ENCODE assay signal across 23 cellular contexts in the genomic region with DNA sequence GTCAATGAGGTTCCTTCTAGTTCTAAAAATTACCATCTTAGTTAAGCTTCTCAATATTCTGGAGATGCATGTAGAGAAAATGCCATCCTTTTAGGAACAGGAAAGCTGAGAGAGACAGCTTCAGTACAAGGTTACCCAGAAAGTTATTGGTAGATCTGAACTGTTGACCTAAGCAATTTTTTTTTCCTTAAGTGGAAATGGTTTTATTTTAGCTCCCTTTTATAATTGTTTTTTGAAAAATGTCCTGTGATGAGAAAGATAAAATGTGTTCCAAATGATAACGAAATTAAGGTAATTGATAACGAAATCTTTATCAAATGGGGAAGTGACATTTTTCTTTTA. TPM values are rescaled to one million over a fixed set of nuclear protein-coding genes. Genes with fewer than 3 reads are reported as not detected.
A peak's percentile ranks its signal among the peaks of the same experiment; 100 is the strongest.
DNase-seq lines count a peak whose midpoint lies in the region; ATAC-seq, FAIRE-seq and TF ChIP-seq lines count a peak whose summit lies in the region.
"Had no signal": no experiment of that assay in that cellular context is flagged by ENCODE, and none has a peak within 500 bp of the region (broad histone marks: within the 10 kb centered on the region; RNA-seq: fewer than 3 reads in every experiment).

No MANE protein-coding gene starts in this region.

- H3K79me2 ChIP-seq in HepG2 (ENCODE audit: insufficient read depth, low read length) (peaks cover 2% of the 10 kb centered on the region), neural cell (replicated peaks; ENCODE audit: insufficient read depth, low read length) (peaks cover 2% of the 10 kb centered on the region)

- no peaks in the 10 kb centered on the region for H3K9me3 Mint-ChIP-seq in activated CD4-positive, alpha-beta T cell treated with anti-CD3 and anti-CD28 coated beads, Interleukin-2, amount 10 ng/mL, durations not matched to agents 7 days and 5 days
- H3K9me3 Mint-ChIP-seq: CD14-positive monocyte; CD8-positive, alpha-beta memory T cell had no signal

- H3K9me3 ChIP-seq in HepG2 (ENCODE audit: low read length) (no peaks in the 10 kb centered on the region), right lobe of liver (no peaks in the 10 kb centered on the region), Panc1 (ENCODE audit: control insufficient read depth, insufficient read depth, low read depth, low read length) (no peaks in the 10 kb centered on the region), neural cell (ENCODE audit: low read length) (no peaks in the 10 kb centered on the region)
- H3K9me3 ChIP-seq: HAP-1 had no signal

- H3K4me1 ChIP-seq in HepG2 (ENCODE audit: insufficient read depth, low read length) = peaks cover 26% of the 10 kb centered on the region
- H3K4me1 ChIP-seq in right lobe of liver = no peaks in the 10 kb centered on the region
- no peaks in the 10 kb centered on the region for H3K4me1 ChIP-seq in Panc1 (ENCODE audit: control insufficient read depth, insufficient read depth, low read length)
- H3K4me1 ChIP-seq: HAP-1 had no signal

- ATAC-seq in HepG2 = no peak
- no peak for ATAC-seq in right lobe of liver
- ATAC-seq in Panc1 = no peak

- H3K27me3 ChIP-seq in HepG2 (ENCODE audit: control insufficient read depth in 1 of 2, insufficient read depth in 2 of 2, low read length in 2 of 2) (no peaks in the 10 kb centered on the region), right lobe of liver (no peaks in the 10 kb centered on the region), Panc1 (ENCODE audit: control insufficient read depth, insufficient read depth, low read length) (no peaks in the 10 kb centered on the region), neural cell (ENCODE audit: insufficient read depth, low read depth, low read length) (no peaks in the 10 kb centered on the region)

- H3K27ac Mint-ChIP-seq in activated CD4-positive, alpha-beta T cell treated with anti-CD3 and anti-CD28 coated beads, Interleukin-2, amount 10 ng/mL, durations not matched to agents 7 days and 5 days = no peak overlapping the region
- H3K27ac Mint-ChIP-seq: B cell had no signal

- H4K20me1 ChIP-seq in HepG2 (ENCODE audit: insufficient read depth, low read length) (no peaks in the 10 kb centered on the region), neural cell (ENCODE audit: insufficient read depth) (no peaks in the 10 kb centered on the region)

- POLR2A ChIA-PET in HepG2 (lab: Yijun Ruan, JAX) = interaction anchor here (2.3 kb wide), 1 partner anchor 8 kb away, joined by 11 read pairs; a partner anchor contains a TSS
- POLR2A ChIA-PET in Panc1 (lab: Charles Lee) = interaction anchor here (0.7 kb wide), 1 partner anchor 1235 kb away, joined by 3 read pairs; no protein-coding TSS in a partner anchor
- POLR2A ChIA-PET in activated CD4-positive, alpha-beta T cell treated with anti-CD3 and anti-CD28 coated beads, Interleukin-2, amount 10 ng/mL, durations not matched to agents 7 days and 5 days (lab: Charles Lee) = no interaction called here

- intact Hi-C loops in HepG2 (cut with micrococcal nuclease; ENCODE audit: unreplicated experiment) = no loop called here
- intact Hi-C loops in right lobe of liver (cut with DNase I) = loop anchor here in 1 of 2 donors (10.0 kb wide), 1 partner anchor 130 kb away; no protein-coding TSS in a partner anchor
- intact Hi-C loops in Panc1 (cut with micrococcal nuclease; ENCODE audit: unreplicated experiment) = no loop called here

- peaks cover 4% of the 10 kb centered on the region for H3K4me1 Mint-ChIP-seq in activated CD4-positive, alpha-beta T cell treated with anti-CD3 and anti-CD28 coated beads, Interleukin-2, amount 10 ng/mL, durations not matched to agents 7 days and 5 days
- H3K4me1 Mint-ChIP-seq: CD14-positive monocyte had no signal

- H3K4me3 Mint-ChIP-seq in activated CD4-positive, alpha-beta T cell treated with anti-CD3 and anti-CD28 coated beads, Interleukin-2, amount 10 ng/mL, durations not matched to agents 7 days and 5 days = no peak overlapping the region
- H3K4me3 Mint-ChIP-seq: B cell; CD14-positive monocyte; CD8-positive, alpha-beta memory T cell had no signal

- WGBS in HepG2 (ENCODE audit: low lambda C conversion rate) = 94% methylated on average over 2 of the region's 2 CpGs
- 74% methylated on average over 2 of the region's 2 CpGs for WGBS in right lobe of liver (ENCODE audit: insufficient coverage, low coverage, low lambda C conversion rate, missing lambda C conversion rate)

- no peak overlapping the region for H2AFZ ChIP-seq in HepG2 (ENCODE audit: low read length)
- no peak overlapping the region for H2AFZ ChIP-seq in neural cell (ENCODE audit: low read depth, low read length)

- no peak overlapping the region for H3K4me3 ChIP-seq in HepG2 (replicated peaks in 1 of 3; ENCODE audit: insufficient read depth in 1 of 3, low read depth in 2 of 3, low read length in 3 of 3)
- no peak overlapping the region for H3K4me3 ChIP-seq in right lobe of liver
- no peak overlapping the region for H3K4me3 ChIP-seq in Panc1 (ENCODE audit: low read depth in 2 of 2, low read length in 2 of 2)
- no peak overlapping the region for H3K4me3 ChIP-seq in neural cell (ENCODE audit: low read length)
- H3K4me3 ChIP-seq: HAP-1 had no signal

- FAIRE-seq in HepG2 (lab: Jason Lieb, UNC) = no peak
- FAIRE-seq: GM12891 had no signal

- H3K36me3 ChIP-seq in HepG2 (replicated peaks in 1 of 2; ENCODE audit: control insufficient read depth in 1 of 2, insufficient read depth in 2 of 2, low read length in 2 of 2) = peaks cover 33 to 75% of the 10 kb centered on the region in 2 experiments
- peaks cover 15 to 71% (median 47%) of the 10 kb centered on the region in 4 donors for H3K36me3 ChIP-seq in right lobe of liver
- H3K36me3 ChIP-seq in Panc1 (ENCODE audit: control insufficient read depth, insufficient read depth, low read length) = peaks cover 47% of the 10 kb centered on the region
- peaks cover 7% of the 10 kb centered on the region for H3K36me3 ChIP-seq in neural cell (ENCODE audit: insufficient read depth, low read length)

- no peaks in the 10 kb centered on the region for H3K9me2 ChIP-seq in neural cell (ENCODE audit: insufficient read depth, low read length)

- DNase-seq in HepG2 (ENCODE audit: low spot score) = no peak
- DNase-seq in right lobe of liver = no peak
- no peak for DNase-seq in Panc1 (ENCODE audit: low read depth, low spot score)
- DNase-seq in activated CD4-positive, alpha-beta T cell treated with anti-CD3 and anti-CD28 coated beads, Interleukin-2, amount 10 ng/mL, durations not matched to agents 7 days and 5 days = no peak
- no peak for DNase-seq in SK-N-DZ (ENCODE audit: low spot score)
- DNase-seq in NCI-H2171 (lab: John Stamatoyannopoulos, UW) = no peak
- DNase-seq: CD8-positive, alpha-beta memory T cell; DMS 273 treated with DMSO at 0.1 percent for 48 hours; DMS79 treated with DMSO at 0.1 percent for 48 hours; GF-D8; GOT3; NCI-H1092 treated with DMSO at 0.1 percent for 48 hours; NCI-H1436 treated with DMSO at 0.1 percent for 48 hours; NCI-H187 treated with DMSO at 0.1 percent for 48 hours; NCI-H446; NCI-H524 treated with DMSO at 0.1 percent for 48 hours; NCI-H774; Right ventricle myocardium superior had no signal

- TF ChIP-seq POLR2A in HepG2 (IDR thresholded peaks at IDR 0.05; ENCODE audit: insufficient read depth in 1 of 2, low read depth in 2 of 2, low read length in 2 of 2) (no peak), right lobe of liver (IDR thresholded peaks at IDR 0.05) (no peak)

- no peak for TF ChIP-seq EP300 in HepG2 (IDR thresholded peaks at IDR 0.05; ENCODE audit: low read depth in 2 of 2, low read length in 2 of 2)
- no peak for TF ChIP-seq EP300 in HepG2 (CRISPR knock-in tag; IDR thresholded peaks at IDR 0.05; ENCODE audit: borderline replicate concordance)
- no peak for TF ChIP-seq EP300 in neural cell (conservative IDR thresholded peaks at IDR 0.05; ENCODE audit: poor library complexity, severe bottlenecking)

- H3F3A ChIP-seq in neural cell (ENCODE audit: insufficient read depth, low read length, poor library complexity, severe bottlenecking) = no peaks in the 10 kb centered on the region

- H3K4me2 ChIP-seq in HepG2 (ENCODE audit: low read depth, low read length) (no peak overlapping the region), neural cell (ENCODE audit: low read length) (no peak overlapping the region)

- H3K9ac ChIP-seq in HepG2 (ENCODE audit: insufficient read depth, low read depth, low read length) (no peak overlapping the region), neural cell (ENCODE audit: low read length) (no peak overlapping the region)

- peaks cover 62% of the 10 kb centered on the region for H3K36me3 Mint-ChIP-seq in activated CD4-positive, alpha-beta T cell treated with anti-CD3 and anti-CD28 coated beads, Interleukin-2, amount 10 ng/mL, durations not matched to agents 7 days and 5 days (ENCODE audit: low read depth)

- TF ChIP-seq CTCF in HepG2 (CRISPR knock-in tag; IDR thresholded peaks at IDR 0.05) = no peak
- no peak for TF ChIP-seq CTCF in right lobe of liver (IDR thresholded peaks at IDR 0.05)
- peak; percentile 21; the same call in 1 of the 2 replicates for TF ChIP-seq CTCF in Panc1 (IDR thresholded peaks at IDR 0.05)
- peak; percentile 3 for TF ChIP-seq CTCF in neural cell (IDR thresholded peaks at IDR 0.05; ENCODE audit: poor library complexity, severe bottlenecking)

- no peaks in the 10 kb centered on the region for H3K27me3 Mint-ChIP-seq in activated CD4-positive, alpha-beta T cell treated with anti-CD3 and anti-CD28 coated beads, Interleukin-2, amount 10 ng/mL, durations not matched to agents 7 days and 5 days
- H3K27me3 Mint-ChIP-seq: B cell; CD8-positive, alpha-beta memory T cell had no signal

- in situ Hi-C loops in HepG2 (cut with HindIII; ENCODE audit: extremely low pct_ligation_motif_present, low pct_unique_long_range_greater_than_20kb) = loop anchor here (5.0 kb wide), 1 partner anchor 127 kb away; no protein-coding TSS in a partner anchor
- in situ Hi-C loops in Panc1 (cut with HindIII; ENCODE audit: low pct_unique_long_range_greater_than_20kb, low sequenced_read_pairs) = no loop called here

- BruUV-seq in HepG2 (replicated peaks; lab: Mats Ljungman, UMichigan) (no TSS peak), Panc1 (replicated peaks; lab: Mats Ljungman, UMichigan) (no TSS peak)

- CTCF ChIA-PET in HepG2 (lab: Yijun Ruan, JAX; ENCODE audit: low intra/inter-chr PET ratio, low total read pairs) (no interaction called here), Panc1 (lab: Charles Lee) (interaction anchor here (0.5 kb wide), 1 partner anchor 188 kb away, joined by 6 read pairs; no protein-coding TSS in a partner anchor)
- CTCF ChIA-PET in activated CD4-positive, alpha-beta T cell treated with anti-CD3 and anti-CD28 coated beads, Interleukin-2, amount 10 ng/mL, durations not matched to agents 7 days and 5 days (lab: Charles Lee) = interaction anchor here (1.0 to 1.5 kb wide), 3 partner anchors 8 to 176 kb away, joined by 3 to 4 read pairs (median 4); a partner anchor contains a TSS

- H3K27ac ChIP-seq in HepG2 (ENCODE audit: extremely low read length, insufficient read depth, low read length) (no peak overlapping the region), right lobe of liver (no peak overlapping the region), Panc1 (ENCODE audit: low read length) (no peak overlapping the region), neural cell (ENCODE audit: low read length) (no peak overlapping the region)

- TF ChIP-seq RAD21 in HepG2 (CRISPR knock-in tag; IDR thresholded peaks at IDR 0.05) = no peak
- no peak for TF ChIP-seq RAD21 in neural cell (conservative IDR thresholded peaks at IDR 0.05)

RNA-seq across cellular contexts. Expression of a gene that starts 8.2 kb away (rescaled TPM):
- 224 and 322 TPM in 2 replicates for total RNA-seq in HepG2 (2016; rRNA removed; fragmentation: Illumina TruSeq; extraction: Trizol)
- total RNA-seq in HepG2 (2016; cell fraction: cytosol; rRNA removed; fragmentation: Illumina TruSeq; extraction: Trizol; ENCODE audit: low read depth) = 39.2 and 39.5 TPM in 2 replicates
- 228 and 320 TPM in 2 replicates for total RNA-seq in HepG2 (2016; cell fraction: insoluble cytoplasmic fraction; rRNA removed; fragmentation: Illumina TruSeq; extraction: Trizol)
- 67.0 and 70.1 TPM in 2 replicates for total RNA-seq in HepG2 (2016; cell fraction: membrane; rRNA removed; fragmentation: Illumina TruSeq; extraction: Trizol)
- 118 and 124 TPM in 2 replicates for total RNA-seq in HepG2 (2016; cell fraction: nucleus; rRNA removed; fragmentation: Illumina TruSeq; extraction: Trizol)
- 104 and 105 TPM in 2 replicates for polyA plus RNA-seq in HepG2 (2011; rRNA removed)
- polyA plus RNA-seq in HepG2 (2011; cell fraction: cytosol; rRNA removed) = 82.0 and 102 TPM in 2 replicates
- 52.0 and 54.1 TPM in 2 replicates for polyA plus RNA-seq in HepG2 (2011; cell fraction: nucleus; rRNA removed)
- 127 and 139 TPM in 2 replicates for polyA plus RNA-seq in HepG2 (2012)
- 33.0 and 33.5 TPM in 2 replicates for polyA plus RNA-seq in HepG2 (2016; cell fraction: cytosol; fragmentation: Illumina TruSeq; extraction: Trizol; ENCODE audit: low read depth)
- 334 and 339 TPM in 2 replicates for polyA plus RNA-seq in HepG2 (2016; cell fraction: insoluble cytoplasmic fraction; fragmentation: Illumina TruSeq; extraction: Trizol; ENCODE audit: low read depth)
- 42.4 and 43.9 TPM in 2 replicates for polyA plus RNA-seq in HepG2 (2016; cell fraction: membrane; fragmentation: Illumina TruSeq; extraction: Trizol; ENCODE audit: low read depth)
- polyA plus RNA-seq in HepG2 (2016; cell fraction: nucleus; fragmentation: Illumina TruSeq; extraction: Trizol; ENCODE audit: insufficient read depth, low read depth) = 161 and 163 TPM in 2 replicates
- polyA minus RNA-seq in HepG2 (2011; rRNA and poly(A)+ RNA removed; ENCODE audit: low replicate concordance) = 83.5 and 125 TPM in 2 replicates
- 53.7 and 59.7 TPM in 2 replicates for polyA minus RNA-seq in HepG2 (2011; cell fraction: cytosol; rRNA and poly(A)+ RNA removed)
- 85.5 and 88.6 TPM in 2 replicates for polyA minus RNA-seq in HepG2 (2011; cell fraction: nucleus; rRNA and poly(A)+ RNA removed)
- 10 to 100 TPM; 39.2 to 53.3 (median 45.2) TPM for total RNA-seq in right lobe of liver
- total RNA-seq in Panc1 (2021; ENCODE audit: unreplicated experiment) = 83.9 TPM
- 101 TPM for polyA plus RNA-seq in Panc1 (2012; ENCODE audit: insufficient read length)
- polyA plus RNA-seq in neural cell = 89.1 and 112 TPM in 2 replicates
- 59.2 and 73.2 TPM in 2 replicates for polyA minus RNA-seq in neural cell
- total RNA-seq in activated CD4-positive, alpha-beta T cell treated with anti-CD3 and anti-CD28 coated beads, Interleukin-2, amount 10 ng/mL, durations not matched to agents 7 days and 5 days = 10 to 100 TPM; 91.8 to 99.0 TPM
- polyA plus RNA-seq in SK-N-DZ (2014; cell fraction: cytosol; rRNA removed) = 204 and 273 TPM in 2 replicates
- 142 and 148 TPM in 2 replicates for polyA plus RNA-seq in SK-N-DZ (2014; cell fraction: nucleus; rRNA removed)

Comparison
In these comparisons a context has a peak if more than half of its experiments do, and no peak if none do; other contexts are left out.
1. CTCF ChIP-seq: peak in Panc1 (single experiment) and neural cell (single experiment); none in HepG2 (single experiment) and right lobe of liver (0 of 4).